Comparison of ENCODE assay signal across 8 cellular contexts in genomic region chr7:5283421-5284303, GRCh38. TPM values are rescaled to one million over a fixed set of nuclear protein-coding genes. Genes with fewer than 3 reads are reported as not detected.
DNase-seq lines count a peak whose midpoint lies in the region; ATAC-seq and TF ChIP-seq lines count a peak whose summit lies in the region.

No MANE protein-coding gene starts in this region.

- H3K9me3 ChIP-seq in SJCRH30 (replicated peaks) (no peaks in the 10 kb centered on the region), heart left ventricle (no peaks in the 10 kb centered on the region)

- TF ChIP-seq CTCF in heart left ventricle (IDR thresholded peaks at IDR 0.05) (no peak), retinal pigment epithelial cell (conservative IDR thresholded peaks at IDR 0.05; ENCODE audit: low read depth, low read length) (no peak)

- H3K27me3 ChIP-seq in SJCRH30 = no peaks in the 10 kb centered on the region
- H3K27me3 ChIP-seq in heart left ventricle = peaks cover 0 to 17% (median 3%) of the 10 kb centered on the region in 9 donors

- WGBS in heart left ventricle, 4 donors = 16 to 38% (median 20%) methylated on average over 15 to 46 of the region's 46 CpGs

- peak overlapping the region; percentile 66 for H3K4me3 ChIP-seq in SJCRH30
- H3K4me3 ChIP-seq in heart left ventricle = peak overlapping the region; percentile 17 to 65 (median 50)
- peak overlapping the region; percentile 40 for H3K4me3 ChIP-seq in retinal pigment epithelial cell (ENCODE audit: low read length)

- DNase-seq in EL (peak; percentile 24), SJCRH30 (peak; percentile 54 to 60), heart left ventricle (no peak), retinal pigment epithelial cell (ENCODE audit: low read depth) (no peak), H4 (ENCODE audit: low spot score) (no peak), D341Med (ENCODE audit: low spot score) (no peak), activated gamma-delta T cell treated with Interleukin-2 at 50 U/mL for 16 hours (no peak)

- ATAC-seq in heart left ventricle (peak in 3 of 4 donors; percentile 12 to 47 (median 21)), GM21576 (IDR thresholded peaks at IDR 0.05; ENCODE audit: unreplicated experiment) (no peak)

- H3K27ac ChIP-seq in SJCRH30 (peak overlapping the region; percentile 15; the same call in 1 of the 2 replicates), heart left ventricle (peak overlapping the region in 1 of 12 donors; percentile 34)

- intact Hi-C loops in heart left ventricle (cut with DNase I) = no loop called here

- no peak for TF ChIP-seq POLR2A in heart left ventricle (IDR thresholded peaks at IDR 0.05)

- H3K36me3 ChIP-seq in SJCRH30 (no peaks in the 10 kb centered on the region), heart left ventricle (no peaks in the 10 kb centered on the region)

- H3K4me1 ChIP-seq in SJCRH30 (peaks cover 4% of the 10 kb centered on the region; the same call in 1 of the 2 replicates), heart left ventricle (peaks cover 0 to 13% (median 5%) of the 10 kb centered on the region in 12 donors)

RNA-seq across cellular contexts. Expression of gene SLC29A4, which starts 0.9 kb away (rescaled TPM):
- 39.8 and 43.1 TPM in 2 replicates for total RNA-seq in SJCRH30 (2014; rRNA removed; shearing (Covaris generic))
- total RNA-seq in heart left ventricle = 1 to 10 TPM; 1.6 to 7.3 (median 3.0) TPM
- 1 to 10 TPM; 4.7 to 5.2 TPM for polyA plus RNA-seq in heart left ventricle
- 27.4 and 44.7 TPM in 2 replicates for total RNA-seq in H4 (2014; rRNA removed; shearing (Covaris generic))

Comparison
In these comparisons a context has a peak if more than half of its experiments do, and no peak if none do; other contexts are left out.
1. DNase-seq: peak in EL (single experiment) and SJCRH30 (2 of 2); none in heart left ventricle (0 of 5), retinal pigment epithelial cell (single experiment), H4 (single experiment), D341Med (single experiment) and activated gamma-delta T cell treated with Interleukin-2 at 50 U/mL for 16 hours (single experiment).
2. Peak in every context shown above with its lines, with median percentiles within 50 percentile points of each other: H3K4me3 ChIP-seq.